8 cellular contexts compared by ENCODE assay signal in the genomic region with DNA sequence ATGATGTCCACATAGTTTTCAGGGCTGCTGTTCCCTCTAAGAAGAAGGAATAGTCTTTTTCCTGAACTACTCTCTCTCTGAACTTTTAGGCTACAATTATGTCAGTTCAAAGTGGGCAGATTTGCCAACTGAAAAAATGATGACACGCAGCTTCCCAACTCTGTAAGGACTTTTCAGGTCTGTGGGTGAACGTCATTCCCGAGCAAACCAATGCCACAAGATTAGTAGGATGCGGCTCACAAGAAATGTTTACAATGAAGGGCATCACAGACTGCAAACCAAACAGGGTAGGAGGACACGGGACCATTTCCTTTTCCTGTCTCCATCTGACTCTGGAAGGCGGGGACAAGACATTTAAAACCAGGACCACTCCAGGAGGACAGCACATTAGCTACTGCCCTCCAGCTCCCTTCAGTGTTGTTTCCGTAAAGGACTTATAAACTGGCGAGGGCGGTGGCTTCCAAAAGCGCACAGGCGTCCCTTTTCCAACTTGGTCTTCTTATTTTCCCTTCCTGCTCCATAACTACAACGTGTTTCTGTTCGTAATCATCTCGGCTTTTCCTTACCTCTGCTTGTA. TPM values are rescaled to one million over a fixed set of nuclear protein-coding genes. Genes with fewer than 3 reads are reported as not detected.
DNase-seq lines count a peak whose midpoint lies in the region; ATAC-seq and TF ChIP-seq lines count a peak whose summit lies in the region.

No MANE protein-coding gene starts in this region.

- H3F3A ChIP-seq in neural cell (ENCODE audit: insufficient read depth, low read length, poor library complexity, severe bottlenecking), result no peaks in the 10 kb centered on the region

- POLR2A ChIA-PET in activated CD4-positive, alpha-beta memory T cell treated with anti-CD3 and anti-CD28 coated beads, Interleukin-2, amount 10 ng/mL, durations not matched to agents 7 days and 5 days (lab: Charles Lee), result interaction anchor here (0.8 to 6.4 kb wide), 22 partner anchors 9 to 324 kb away, joined by 3 to 74 read pairs (median 4); no protein-coding TSS in a partner anchor

- CTCF ChIA-PET in activated CD4-positive, alpha-beta memory T cell treated with anti-CD3 and anti-CD28 coated beads, Interleukin-2, amount 10 ng/mL, durations not matched to agents 7 days and 5 days (lab: Charles Lee), result interaction anchor here (0.5 to 2.1 kb wide), 7 partner anchors 20 to 283 kb away, joined by 3 to 11 read pairs (median 3); no protein-coding TSS in a partner anchor

- no peak for TF ChIP-seq CTCF in foreskin fibroblast (IDR thresholded peaks at IDR 0.05; ENCODE audit: low read depth, low read length)
- TF ChIP-seq CTCF in neural cell (IDR thresholded peaks at IDR 0.05; ENCODE audit: poor library complexity, severe bottlenecking), result no peak

- TF ChIP-seq RAD21 in neural cell (conservative IDR thresholded peaks at IDR 0.05), result no peak

- H3K27me3 Mint-ChIP-seq in activated CD4-positive, alpha-beta memory T cell treated with anti-CD3 and anti-CD28 coated beads, Interleukin-2, amount 10 ng/mL, durations not matched to agents 7 days and 5 days, result no peaks in the 10 kb centered on the region

- ATAC-seq in GM21381 (IDR thresholded peaks at IDR 0.05; ENCODE audit: unreplicated experiment), result peak; percentile 15

- H3K4me2 ChIP-seq in neural cell (ENCODE audit: low read length), result peak overlapping the region; percentile 68

- peaks cover 53% of the 10 kb centered on the region for H3K4me1 Mint-ChIP-seq in activated CD4-positive, alpha-beta memory T cell treated with anti-CD3 and anti-CD28 coated beads, Interleukin-2, amount 10 ng/mL, durations not matched to agents 7 days and 5 days

- peak; percentile 45 for DNase-seq in NCI-H1694 (lab: John Stamatoyannopoulos, UW)
- DNase-seq in NCI-H1694 treated with DMSO at 0.1 percent for 48 hours (lab: John Stamatoyannopoulos, UW), result no peak
- DNase-seq in activated CD4-positive, alpha-beta memory T cell treated with anti-CD3 and anti-CD28 coated beads, Interleukin-2, amount 10 ng/mL, durations not matched to agents 7 days and 5 days, result no peak
- peak; percentile 71 to 80 for DNase-seq in foreskin fibroblast
- no peak for DNase-seq in NCI-H1436 (lab: John Stamatoyannopoulos, UW)

- no peaks in the 10 kb centered on the region for H3K36me3 ChIP-seq in KOPT-K1 (ENCODE audit: insufficient read depth, low read length)
- H3K36me3 ChIP-seq in neural cell (ENCODE audit: insufficient read depth, low read length), result no peaks in the 10 kb centered on the region

- H3K27ac Mint-ChIP-seq in activated CD4-positive, alpha-beta memory T cell treated with anti-CD3 and anti-CD28 coated beads, Interleukin-2, amount 10 ng/mL, durations not matched to agents 7 days and 5 days, result peak overlapping the region; percentile 79

- peaks cover 9% of the 10 kb centered on the region for H3K36me3 Mint-ChIP-seq in activated CD4-positive, alpha-beta memory T cell treated with anti-CD3 and anti-CD28 coated beads, Interleukin-2, amount 10 ng/mL, durations not matched to agents 7 days and 5 days (ENCODE audit: low read depth)

- H3K27ac ChIP-seq in KOPT-K1 (ENCODE audit: low read depth, low read length, poor library complexity, severe bottlenecking), result peak overlapping the region; percentile 92
- H3K27ac ChIP-seq in neural cell (ENCODE audit: low read length), result peak overlapping the region; percentile 93

- H3K9me3 ChIP-seq in KOPT-K1 (ENCODE audit: insufficient read depth, low read length, poor library complexity, severe bottlenecking) (no peaks in the 10 kb centered on the region), neural cell (ENCODE audit: low read length) (no peaks in the 10 kb centered on the region)

- H3K9me2 ChIP-seq in neural cell (ENCODE audit: insufficient read depth, low read length), result no peaks in the 10 kb centered on the region

- peaks cover 42% of the 10 kb centered on the region for H3K79me2 ChIP-seq in neural cell (replicated peaks; ENCODE audit: insufficient read depth, low read length)

- H2AFZ ChIP-seq in neural cell (ENCODE audit: low read depth, low read length), result peak overlapping the region; percentile 53

- H3K4me3 Mint-ChIP-seq in activated CD4-positive, alpha-beta memory T cell treated with anti-CD3 and anti-CD28 coated beads, Interleukin-2, amount 10 ng/mL, durations not matched to agents 7 days and 5 days, result peak overlapping the region; percentile 95

- no peaks in the 10 kb centered on the region for H4K20me1 ChIP-seq in neural cell (ENCODE audit: insufficient read depth)

- H3K27me3 ChIP-seq in neural cell (ENCODE audit: insufficient read depth, low read depth, low read length), result no peaks in the 10 kb centered on the region

- H3K9ac ChIP-seq in neural cell (ENCODE audit: low read length), result peak overlapping the region; percentile 95

- no peaks in the 10 kb centered on the region for H3K9me3 Mint-ChIP-seq in activated CD4-positive, alpha-beta memory T cell treated with anti-CD3 and anti-CD28 coated beads, Interleukin-2, amount 10 ng/mL, durations not matched to agents 7 days and 5 days

- TF ChIP-seq EP300 in neural cell (conservative IDR thresholded peaks at IDR 0.05; ENCODE audit: poor library complexity, severe bottlenecking), result no peak

- H3K4me3 ChIP-seq in foreskin fibroblast (ENCODE audit: low read depth in 1 of 2, low read length in 2 of 2), result peak overlapping the region; percentile 79 to 92
- peak overlapping the region; percentile 95 for H3K4me3 ChIP-seq in neural cell (ENCODE audit: low read length)

TF ChIP-seq in neural cell, 6 proteins besides CTCF, POLR2A, EP300 and RAD21:
- TF ChIP-seq SMC3 (conservative IDR thresholded peaks at IDR 0.05; ENCODE audit: poor library complexity), result no peak
- TF ChIP-seq, protein P1, sequence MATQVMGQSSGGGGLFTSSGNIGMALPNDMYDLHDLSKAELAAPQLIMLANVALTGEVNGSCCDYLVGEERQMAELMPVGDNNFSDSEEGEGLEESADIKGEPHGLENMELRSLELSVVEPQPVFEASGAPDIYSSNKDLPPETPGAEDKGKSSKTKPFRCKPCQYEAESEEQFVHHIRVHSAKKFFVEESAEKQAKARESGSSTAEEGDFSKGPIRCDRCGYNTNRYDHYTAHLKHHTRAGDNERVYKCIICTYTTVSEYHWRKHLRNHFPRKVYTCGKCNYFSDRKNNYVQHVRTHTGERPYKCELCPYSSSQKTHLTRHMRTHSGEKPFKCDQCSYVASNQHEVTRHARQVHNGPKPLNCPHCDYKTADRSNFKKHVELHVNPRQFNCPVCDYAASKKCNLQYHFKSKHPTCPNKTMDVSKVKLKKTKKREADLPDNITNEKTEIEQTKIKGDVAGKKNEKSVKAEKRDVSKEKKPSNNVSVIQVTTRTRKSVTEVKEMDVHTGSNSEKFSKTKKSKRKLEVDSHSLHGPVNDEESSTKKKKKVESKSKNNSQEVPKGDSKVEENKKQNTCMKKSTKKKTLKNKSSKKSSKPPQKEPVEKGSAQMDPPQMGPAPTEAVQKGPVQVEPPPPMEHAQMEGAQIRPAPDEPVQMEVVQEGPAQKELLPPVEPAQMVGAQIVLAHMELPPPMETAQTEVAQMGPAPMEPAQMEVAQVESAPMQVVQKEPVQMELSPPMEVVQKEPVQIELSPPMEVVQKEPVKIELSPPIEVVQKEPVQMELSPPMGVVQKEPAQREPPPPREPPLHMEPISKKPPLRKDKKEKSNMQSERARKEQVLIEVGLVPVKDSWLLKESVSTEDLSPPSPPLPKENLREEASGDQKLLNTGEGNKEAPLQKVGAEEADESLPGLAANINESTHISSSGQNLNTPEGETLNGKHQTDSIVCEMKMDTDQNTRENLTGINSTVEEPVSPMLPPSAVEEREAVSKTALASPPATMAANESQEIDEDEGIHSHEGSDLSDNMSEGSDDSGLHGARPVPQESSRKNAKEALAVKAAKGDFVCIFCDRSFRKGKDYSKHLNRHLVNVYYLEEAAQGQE (IDR thresholded peaks at IDR 0.05; ENCODE audit: borderline replicate concordance), result no peak
- no peak for TF ChIP-seq TAF1 (IDR thresholded peaks at IDR 0.05; ENCODE audit: low read depth)
- no peak for TF ChIP-seq POLR2AphosphoS5 (IDR thresholded peaks at IDR 0.05)
- TF ChIP-seq MXI1 (conservative IDR thresholded peaks at IDR 0.05; ENCODE audit: poor library complexity, severe bottlenecking), result no peak
- no peak for TF ChIP-seq EZH2 (IDR thresholded peaks at IDR 0.05; ENCODE audit: borderline replicate concordance, insufficient read depth, low read length, poor library complexity, severe bottlenecking)

RNA-seq across cellular contexts. Expression of a gene that starts 0.5 kb away (rescaled TPM):
- total RNA-seq in activated CD4-positive, alpha-beta memory T cell treated with anti-CD3 and anti-CD28 coated beads, Interleukin-2, amount 10 ng/mL, durations not matched to agents 7 days and 5 days, result 10 to 100 TPM; 35.9 to 37.3 TPM
- polyA plus RNA-seq in neural cell, result 14.4 and 15.9 TPM in 2 replicates
- 65.2 and 82.3 TPM in 2 replicates for polyA minus RNA-seq in neural cell

Comparison
In these comparisons a context has a peak if more than half of its experiments do, and no peak if none do; other contexts are left out.
1. DNase-seq: peak in NCI-H1694 (single experiment) and foreskin fibroblast (2 of 2); none in NCI-H1694 treated with DMSO at 0.1 percent for 48 hours (single experiment), activated CD4-positive, alpha-beta memory T cell treated with anti-CD3 and anti-CD28 coated beads, Interleukin-2, amount 10 ng/mL, durations not matched to agents 7 days and 5 days (single experiment) and NCI-H1436 (single experiment).